In genomic region chr6:122752990-122753687, GRCh38 we compare ENCODE assay signal across 17 cellular contexts. TPM values are rescaled to one million over a fixed set of nuclear protein-coding genes. Genes with fewer than 3 reads are reported as not detected.
A peak's percentile ranks its signal among the peaks of the same experiment; 100 is the strongest.
DNase-seq lines count a peak whose midpoint lies in the region; FAIRE-seq and TF ChIP-seq lines count a peak whose summit lies in the region.
"Had no signal": no experiment of that assay in that cellular context is flagged by ENCODE, and none has a peak within 500 bp of the region (broad histone marks: within the 10 kb centered on the region; RNA-seq: fewer than 3 reads in every experiment).

No MANE protein-coding gene starts in this region.

- H3K4me2 ChIP-seq in astrocyte (ENCODE audit: low read length) = peak overlapping the region; percentile 46

- no peaks in the 10 kb centered on the region for H4K20me1 ChIP-seq in astrocyte (ENCODE audit: insufficient read depth, low read length)

- no peaks in the 10 kb centered on the region for H3K36me3 Mint-ChIP-seq in HFFc6 (ENCODE audit: low read depth)
- H3K36me3 Mint-ChIP-seq in astrocyte (ENCODE audit: low read depth, unreplicated experiment) = no peaks in the 10 kb centered on the region

- H3K9me3 ChIP-seq in A673 (ENCODE audit: low read depth, low read length, poor library complexity, severe bottlenecking) = no peaks in the 10 kb centered on the region
- H3K9me3 ChIP-seq in astrocyte (ENCODE audit: insufficient read depth, low read depth, low read length) = no peaks in the 10 kb centered on the region
- H3K9me3 ChIP-seq in muscle layer of duodenum (ENCODE audit: control insufficient read depth in 1 of 2, low read length in 2 of 2) = no peaks in the 10 kb centered on the region

- no peaks in the 10 kb centered on the region for H3K9me3 Mint-ChIP-seq in HFFc6
- no peaks in the 10 kb centered on the region for H3K9me3 Mint-ChIP-seq in astrocyte (ENCODE audit: unreplicated experiment)

- H3K27me3 ChIP-seq in A673 (replicated peaks; ENCODE audit: insufficient read depth, low read depth, low read length, poor library complexity) (no peaks in the 10 kb centered on the region), astrocyte (ENCODE audit: insufficient read depth, low read length) (no peaks in the 10 kb centered on the region), muscle layer of duodenum (ENCODE audit: low read depth, low read length) (no peaks in the 10 kb centered on the region)
- H3K27me3 ChIP-seq: SJCRH30 had no signal

- peaks cover 12% of the 10 kb centered on the region for H3K27me3 Mint-ChIP-seq in HFFc6 (ENCODE audit: insufficient read depth)
- H3K27me3 Mint-ChIP-seq in astrocyte (ENCODE audit: low read depth, unreplicated experiment) = no peaks in the 10 kb centered on the region
- H3K27me3 Mint-ChIP-seq: activated naive CD8-positive, alpha-beta T cell treated with anti-CD3 and anti-CD28 coated beads, Interleukin-2, amount 10 ng/mL, durations not matched to agents 7 days and 5 days had no signal

- no peak overlapping the region for H3K9ac ChIP-seq in astrocyte (ENCODE audit: low read length)

- peaks cover 7% of the 10 kb centered on the region; the same call in 1 of the 2 replicates for H3K4me1 Mint-ChIP-seq in HFFc6 (ENCODE audit: low read depth)
- no peaks in the 10 kb centered on the region for H3K4me1 Mint-ChIP-seq in astrocyte (ENCODE audit: low read depth, unreplicated experiment)

- no peak overlapping the region for H3K4me3 ChIP-seq in A673 (ENCODE audit: low read depth, low read length, poor library complexity, severe bottlenecking)
- no peak overlapping the region for H3K4me3 ChIP-seq in astrocyte (ENCODE audit: insufficient read depth, low read depth, low read length)
- H3K4me3 ChIP-seq in muscle layer of duodenum (ENCODE audit: low read depth in 1 of 2, low read length in 2 of 2) = peak overlapping the region; percentile 20 to 27
- H3K4me3 ChIP-seq: SJCRH30 had no signal

- peak overlapping the region; percentile 41 for H2AFZ ChIP-seq in astrocyte (ENCODE audit: low read depth, low read length)

- CTCF ChIA-PET in A673 (lab: Charles Lee) (no interaction called here), HEK293T (lab: Yijun Ruan, JAX) (no interaction called here)

- DNase-seq in A673 (ENCODE audit: low spot score) (no peak), HFFc6 (no peak), astrocyte (ENCODE audit: low read depth) (no peak), HTR-8/SVneo (ENCODE audit: insufficient read length, low spot score) (no peak), hypothalamus (lab: John Stamatoyannopoulos, UW) (no peak), frontal cortex (ENCODE audit: low spot score in 2 of 2) (no peak), HEK293T (ENCODE audit: extremely low spot score) (no peak)
- DNase-seq: activated CD8-positive, alpha-beta memory T cell treated with anti-CD3 and anti-CD28 coated beads, Interleukin-2, amount 50 U/mL, for 48 hours; activated naive CD8-positive, alpha-beta T cell treated with anti-CD3 and anti-CD28 coated beads, Interleukin-2, amount 10 ng/mL, durations not matched to agents 7 days and 5 days; cortex of kidney; GOT3; SJCRH30; stimulated activated CD4-positive, alpha-beta T cell treated with anti-CD3 and anti-CD28 coated beads, Interleukin-2, amount 100 ng/mL, for 24 hours had no signal

- TF ChIP-seq CTCF in A673 (conservative IDR thresholded peaks at IDR 0.05; ENCODE audit: low read depth, low read length) (no peak), HFFc6 (IDR thresholded peaks at IDR 0.05) (no peak), astrocyte (IDR thresholded peaks at IDR 0.05; ENCODE audit: insufficient read depth, low read depth, low read length) (no peak)

- intact Hi-C loops in A673 (cut with micrococcal nuclease; ENCODE audit: unreplicated experiment) = no loop called here

- POLR2A ChIA-PET in A673 (lab: Charles Lee; ENCODE audit: low non-redundant PET) (no interaction called here), HEK293T (lab: Yijun Ruan, JAX) (interaction anchor here (2.8 kb wide), 1 partner anchor 36 kb away, joined by 8 read pairs; the partner anchor contains the start of gene SMPDL3A)

- no TSS peak for BruUV-seq in A673 (replicated peaks; lab: Mats Ljungman, UMichigan)

- H3K27ac ChIP-seq in A673 (ENCODE audit: low read depth, low read length, poor library complexity, severe bottlenecking) = peak overlapping the region; percentile 29
- no peak overlapping the region for H3K27ac ChIP-seq in astrocyte (ENCODE audit: low read depth, low read length)
- no peak overlapping the region for H3K27ac ChIP-seq in muscle layer of duodenum (ENCODE audit: low read length)
- H3K27ac ChIP-seq: SJCRH30, VCaP had no signal

- FAIRE-seq in astrocyte (lab: Jason Lieb, UNC) (no peak), HTR-8/SVneo (lab: Jason Lieb, UNC) (no peak), frontal cortex (lab: Jason Lieb, UNC) (no peak)

- H3K36me3 ChIP-seq in A673 (ENCODE audit: insufficient read depth, low read length, poor library complexity, severe bottlenecking) (no peaks in the 10 kb centered on the region), astrocyte (ENCODE audit: insufficient read depth, low read length) (no peaks in the 10 kb centered on the region), muscle layer of duodenum (ENCODE audit: control insufficient read depth in 1 of 2, insufficient read depth in 2 of 2, low read length in 2 of 2) (no peaks in the 10 kb centered on the region)
- H3K36me3 ChIP-seq: SJCRH30 had no signal

- H3K4me3 Mint-ChIP-seq in HFFc6 (peak overlapping the region; percentile 88), astrocyte (ENCODE audit: unreplicated experiment) (no peak overlapping the region)
- H3K4me3 Mint-ChIP-seq: activated naive CD8-positive, alpha-beta T cell treated with anti-CD3 and anti-CD28 coated beads, Interleukin-2, amount 10 ng/mL, durations not matched to agents 7 days and 5 days had no signal

- no peaks in the 10 kb centered on the region for H3K79me2 ChIP-seq in astrocyte (ENCODE audit: insufficient read depth, low read length)

- H3K27ac Mint-ChIP-seq in HFFc6 (no peak overlapping the region), astrocyte (ENCODE audit: unreplicated experiment) (no peak overlapping the region)

- H3K4me1 ChIP-seq in A673 (ENCODE audit: insufficient read depth, low read length, poor library complexity, severe bottlenecking) (peaks cover 18% of the 10 kb centered on the region), astrocyte (ENCODE audit: insufficient read depth, low read length) (no peaks in the 10 kb centered on the region), muscle layer of duodenum (ENCODE audit: control insufficient read depth in 1 of 2, insufficient read depth in 2 of 2, low read length in 2 of 2) (peaks cover 0 to 3% of the 10 kb centered on the region in 2 donors)

TF ChIP-seq in HEK293T, 16 proteins besides CTCF, POLR2A, EP300 and RAD21:
- TF ChIP-seq LEF1 (IDR thresholded peaks at IDR 0.05; ENCODE audit: borderline replicate concordance) = no peak
- no peak for TF ChIP-seq ZNF384 (IDR thresholded peaks at IDR 0.05)
- no peak for TF ChIP-seq BHLHE40 (IDR thresholded peaks at IDR 0.05; ENCODE audit: borderline replicate concordance)
- no peak for TF ChIP-seq L3MBTL2 (conservative IDR thresholded peaks at IDR 0.05)
- no peak for TF ChIP-seq FOXA1 (IDR thresholded peaks at IDR 0.05)
- no peak for TF ChIP-seq SP1 (IDR thresholded peaks at IDR 0.05)
- TF ChIP-seq ELF4 (IDR thresholded peaks at IDR 0.05) = no peak
- TF ChIP-seq CTBP1 (IDR thresholded peaks at IDR 0.05; ENCODE audit: borderline replicate concordance) = no peak
- TF ChIP-seq ARNT (IDR thresholded peaks at IDR 0.05) = no peak
- TF ChIP-seq SUZ12 (IDR thresholded peaks at IDR 0.05) = no peak
- TF ChIP-seq PKNOX1 (IDR thresholded peaks at IDR 0.05) = no peak
- TF ChIP-seq FOXK2 (IDR thresholded peaks at IDR 0.05) = no peak
- TF ChIP-seq FOXM1 (IDR thresholded peaks at IDR 0.05; ENCODE audit: borderline replicate concordance) = no peak
- no peak for TF ChIP-seq TARDBP (IDR thresholded peaks at IDR 0.05)
TF ChIP-seq in HEK293T: peak in this region for 0.

RNA-seq across cellular contexts. Expression of gene FABP7, which starts 26.4 kb away (rescaled TPM):
- 1.2 and 1.4 TPM in 2 replicates for total RNA-seq in A673 (2021)
- not detected for total RNA-seq in HFFc6 (2021; fragmentation: NEBNext Ultra II Directional; extraction: Animal tissue kit (Norgen Biotek cat#: 25700))
- 0.43 and 1.1 TPM in 2 replicates for total RNA-seq in astrocyte
- 1,193 TPM for total RNA-seq in frontal cortex
- total RNA-seq: activated naive CD8-positive, alpha-beta T cell treated with anti-CD3 and anti-CD28 coated beads, Interleukin-2, amount 10 ng/mL, durations not matched to agents 7 days and 5 days; mononuclear cell; ureter had no signal

RNA-seq across cellular contexts. Expression of gene SMPDL3A, which starts 35.9 kb away (rescaled TPM):
- total RNA-seq in A673 (2021) = 10.3 and 12.4 TPM in 2 replicates
- 1 to 10 TPM; 4.8 to 8.2 (median 6.8) TPM for total RNA-seq in HFFc6 (2021; fragmentation: NEBNext Ultra II Directional; extraction: Animal tissue kit (Norgen Biotek cat#: 25700))
- 6.9 and 7.3 TPM in 2 replicates for total RNA-seq in astrocyte
- total RNA-seq in frontal cortex = 13.0 TPM

Comparison
In these comparisons a context has a peak if more than half of its experiments do, and no peak if none do; other contexts are left out.
1. H3K4me3 ChIP-seq: peak in muscle layer of duodenum (2 of 2); none in A673 (single experiment) and astrocyte (single experiment).
2. RNA of gene FABP7, which starts 26.4 kb away (total RNA-seq): 1,193 TPM in frontal cortex (single experiment); 1.2 to 1.4 TPM in A673, 0.43 to 1.1 TPM in astrocyte and not detected in HFFc6; every median in the first group is over 100 times any median in the second.